8 cellular contexts compared by ENCODE assay signal in genomic region chr1:201254625-201255469, GRCh38. TPM values are rescaled to one million over a fixed set of nuclear protein-coding genes. Genes with fewer than 3 reads are reported as not detected.
DNase-seq lines count a peak whose midpoint lies in the region.

No MANE protein-coding gene starts in this region.

- peak; percentile 33 for DNase-seq in NK-92 treated with Interleukin-12 subunit alpha and Interleukin-12 subunit beta, amount 100 ng/mL, for 24 hours (lab: John Stamatoyannopoulos, UW)
- DNase-seq in NK-92 (lab: John Stamatoyannopoulos, UW; ENCODE audit: unreplicated experiment) (no peak), NCI-H1092 treated with DMSO at 0.1 percent for 48 hours (lab: John Stamatoyannopoulos, UW) (peak; percentile 48), ecto neural progenitor cell (ENCODE audit: low spot score) (peak; percentile 90), mesenteric fat pad (ENCODE audit: low spot score) (peak; percentile 69), NOMO-1 (lab: John Stamatoyannopoulos, UW; ENCODE audit: unreplicated experiment in 2 of 2) (no peak)
- peak; percentile 44 to 49 for DNase-seq in activated CD4-positive, alpha-beta T cell treated with anti-CD3 and anti-CD28 coated beads, Interleukin-2, amount 50 U/mL, for 24 hours (ENCODE audit: low read depth in 1 of 2, low spot score in 1 of 2)
- peak; percentile 13 to 48 for DNase-seq in stimulated activated CD8-positive, alpha-beta memory T cell treated with anti-CD3 and anti-CD28 coated beads, Interleukin-7, amount 100 ng/mL, for 1 hour (ENCODE audit: low read depth in 2 of 2)

RNA-seq across cellular contexts. Expression of gene PKP1, which starts 28.5 kb away (rescaled TPM):
- 11.5 TPM for total RNA-seq in mesenteric fat pad

Comparison
In these comparisons a context has a peak if more than half of its experiments do, and no peak if none do; other contexts are left out.
1. DNase-seq: peak in NK-92 treated with Interleukin-12 subunit alpha and Interleukin-12 subunit beta, amount 100 ng/mL, for 24 hours (single experiment), NCI-H1092 treated with DMSO at 0.1 percent for 48 hours (single experiment), activated CD4-positive, alpha-beta T cell treated with anti-CD3 and anti-CD28 coated beads, Interleukin-2, amount 50 U/mL, for 24 hours (2 of 2), ecto neural progenitor cell (single experiment), mesenteric fat pad (single experiment) and stimulated activated CD8-positive, alpha-beta memory T cell treated with anti-CD3 and anti-CD28 coated beads, Interleukin-7, amount 100 ng/mL, for 1 hour (2 of 2); none in NK-92 (single experiment) and NOMO-1 (0 of 2).